In the genomic region with DNA sequence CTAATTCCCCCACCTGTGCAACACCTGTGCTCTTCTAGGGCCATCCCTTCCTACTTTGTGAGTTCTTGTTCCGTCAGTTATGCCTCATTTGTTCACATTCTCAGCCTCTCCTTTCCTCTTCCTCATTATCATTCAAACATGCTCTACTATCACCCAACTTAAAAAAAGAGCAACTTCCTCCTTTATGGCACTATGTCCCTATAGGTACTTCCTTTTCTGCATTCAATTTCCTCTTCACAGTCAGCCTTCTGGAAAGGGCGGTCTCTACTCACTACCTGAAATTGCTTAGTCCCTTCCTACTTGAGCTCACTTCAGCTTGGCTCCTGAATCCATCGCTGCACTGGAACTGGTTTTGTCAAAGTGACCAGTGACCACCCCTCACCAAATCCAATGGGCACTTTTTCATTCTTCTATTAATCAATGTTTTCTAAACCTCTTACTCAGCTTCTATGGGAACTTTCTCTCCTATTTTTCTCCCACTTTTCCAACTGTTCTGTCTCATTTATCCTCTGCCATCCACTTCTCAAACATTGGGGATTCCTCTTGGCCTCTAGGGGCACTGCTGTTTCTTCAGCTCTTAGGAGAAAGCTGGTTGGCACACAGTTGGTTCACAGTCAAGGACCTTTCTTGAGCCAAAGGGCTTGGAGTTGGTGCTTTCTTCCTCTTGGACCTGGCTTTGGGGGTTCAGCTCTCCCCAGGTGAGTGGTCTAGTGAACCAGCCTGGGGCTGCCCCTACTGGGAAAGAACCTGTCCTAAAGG, we compare ENCODE assay signal across 13 cellular contexts.
DNase-seq lines count a peak whose midpoint lies in the region; ATAC-seq and TF ChIP-seq lines count a peak whose summit lies in the region.
"Had no signal": no experiment of that assay in that cellular context is flagged by ENCODE, and none has a peak within 500 bp of the region (broad histone marks: within the 10 kb centered on the region; RNA-seq: fewer than 3 reads in every experiment).

No MANE protein-coding gene starts in this region.

- in situ Hi-C loops in KBM-7 (cut with MboI; ENCODE audit: low pct_unique_long_range_greater_than_20kb, low sequenced_read_pairs), result no loop called here

- no peaks in the 10 kb centered on the region for H3K27me3 ChIP-seq in lung (ENCODE audit: control insufficient read depth, insufficient read depth)
- H3K27me3 ChIP-seq: esophagus squamous epithelium, tibial artery had no signal

- no peaks in the 10 kb centered on the region for H3K36me3 ChIP-seq in lung (ENCODE audit: control insufficient read depth in 2 of 2, insufficient read depth in 2 of 2, low read length in 2 of 2)
- H3K36me3 ChIP-seq: esophagus squamous epithelium, tibial artery had no signal

- DNase-seq in CD1c-positive myeloid dendritic cell (ENCODE audit: extremely low spot score) (peak; percentile 78), KBM-7 (peak; percentile 69), lung (ENCODE audit: low spot score) (no peak), NCI-H1105 treated with DMSO at 0.1 percent for 48 hours (lab: John Stamatoyannopoulos, UW) (no peak), activated gamma-delta T cell treated with Interleukin-2 at 50 U/mL for 16 hours (no peak)
- DNase-seq in activated CD8-positive, alpha-beta memory T cell treated with anti-CD3 and anti-CD28 coated beads, Interleukin-2, amount 50 U/mL, for 4 hours, result no peak
- DNase-seq: activated naive CD8-positive, alpha-beta T cell treated with anti-CD3 and anti-CD28 coated beads, Interleukin-2, amount 10 ng/mL, durations not matched to agents 7 days and 5 days; esophagus squamous epithelium; NCI-H510A treated with DMSO at 0.1 percent for 48 hours; stimulated activated CD4-positive, alpha-beta T cell treated with anti-CD3 and anti-CD28 coated beads, Interleukin-4, amount 100 ng/mL, for 1 hour; tibial artery had no signal

- WGBS in lung, 2 donors, result 52 to 76% methylated on average over 3 of the region's 3 CpGs

- no peaks in the 10 kb centered on the region for H3K9me3 ChIP-seq in lung (ENCODE audit: control insufficient read depth in 2 of 2, insufficient read depth in 1 of 2, low read length in 1 of 2)
- H3K9me3 ChIP-seq: esophagus squamous epithelium, tibial artery had no signal

- no peaks in the 10 kb centered on the region for H3K4me1 ChIP-seq in lung (ENCODE audit: control insufficient read depth in 2 of 2, insufficient read depth in 2 of 2, low read length in 2 of 2)

- TF ChIP-seq CTCF in WI38 (IDR thresholded peaks at IDR 0.05; ENCODE audit: low read depth, low read length) (peak; percentile 37), lung (IDR thresholded peaks at IDR 0.05; ENCODE audit: control extremely low read depth, extremely low read depth) (no peak)

- ATAC-seq in lung (ENCODE audit: insufficient read depth, low FRiP score) (peak; percentile 79), GM18519 (IDR thresholded peaks at IDR 0.05; ENCODE audit: low FRiP score, unreplicated experiment) (no peak)

- no peak overlapping the region for H3K4me3 ChIP-seq in WI38 (ENCODE audit: low read depth, low read length)
- H3K4me3 ChIP-seq in lung, result no peak overlapping the region
- H3K4me3 ChIP-seq: esophagus squamous epithelium, tibial artery had no signal

- no peak overlapping the region for H3K27ac ChIP-seq in lung (ENCODE audit: low read depth in 1 of 2, low read length in 1 of 2)
- H3K27ac ChIP-seq: esophagus squamous epithelium, tibial artery had no signal

Comparison
In these comparisons a context has a peak if more than half of its experiments do, and no peak if none do; other contexts are left out.
1. DNase-seq: peak in CD1c-positive myeloid dendritic cell (single experiment) and KBM-7 (single experiment); none in lung (single experiment), NCI-H1105 treated with DMSO at 0.1 percent for 48 hours (single experiment), activated CD8-positive, alpha-beta memory T cell treated with anti-CD3 and anti-CD28 coated beads, Interleukin-2, amount 50 U/mL, for 4 hours (single experiment) and activated gamma-delta T cell treated with Interleukin-2 at 50 U/mL for 16 hours (single experiment).